In the genomic region with DNA sequence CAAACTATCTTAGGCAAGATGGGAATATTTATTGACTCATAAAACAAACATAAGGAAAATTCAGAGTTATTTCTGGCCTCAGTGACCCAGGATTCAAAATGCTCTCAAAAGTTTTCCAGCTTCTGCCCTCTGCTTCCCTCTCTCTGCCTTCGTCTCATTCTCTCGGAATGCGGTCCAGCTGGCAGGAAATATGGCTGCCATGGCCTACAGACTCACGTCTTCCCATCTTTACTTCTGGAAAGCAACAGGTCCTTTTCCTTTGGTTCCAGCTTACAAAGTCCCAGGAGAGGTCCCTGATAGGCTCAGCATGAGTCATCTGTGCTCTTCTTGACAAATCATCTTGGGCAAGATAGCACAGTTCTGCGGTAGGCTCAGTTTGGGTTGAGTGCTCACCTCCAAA, we compare ENCODE assay signal across 2 cellular contexts.
A peak's percentile ranks its signal among the peaks of the same experiment; 100 is the strongest.
TF ChIP-seq lines count a peak whose summit lies in the region.

No MANE protein-coding gene starts in this region.

TF ChIP-seq in A549, 52 proteins besides CTCF, POLR2A, EP300 and RAD21:
- TF ChIP-seq, protein P1, sequence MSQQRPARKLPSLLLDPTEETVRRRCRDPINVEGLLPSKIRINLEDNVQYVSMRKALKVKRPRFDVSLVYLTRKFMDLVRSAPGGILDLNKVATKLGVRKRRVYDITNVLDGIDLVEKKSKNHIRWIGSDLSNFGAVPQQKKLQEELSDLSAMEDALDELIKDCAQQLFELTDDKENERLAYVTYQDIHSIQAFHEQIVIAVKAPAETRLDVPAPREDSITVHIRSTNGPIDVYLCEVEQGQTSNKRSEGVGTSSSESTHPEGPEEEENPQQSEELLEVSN (IDR thresholded peaks at IDR 0.05; ENCODE audit: borderline replicate concordance, low read depth) = no peak
- TF ChIP-seq FOSL2 (IDR thresholded peaks at IDR 0.05) (no peak), FOSL2 (CRISPR knock-in tag; IDR thresholded peaks at IDR 0.05) (peak; percentile 37)

TF ChIP-seq in IMR-90, 13 proteins besides CTCF, POLR2A, EP300 and RAD21:
- TF ChIP-seq FOS (IDR thresholded peaks at IDR 0.05; ENCODE audit: low read depth, low read length) (peak; percentile 36; the same call in 1 of the 2 replicates), RFX5 (IDR thresholded peaks at IDR 0.05; ENCODE audit: low read depth, low read length) (no peak), MAZ (IDR thresholded peaks at IDR 0.05; ENCODE audit: borderline replicate concordance, low read depth, low read length) (no peak)
